Comparison of ENCODE assay signal across 8 cellular contexts in genomic region chr14:105248368-105249174, GRCh38. TPM values are rescaled to one million over a fixed set of nuclear protein-coding genes. Genes with fewer than 3 reads are reported as not detected.
DNase-seq lines count a peak whose midpoint lies in the region; TF ChIP-seq lines count a peak whose summit lies in the region.

Gene BTBD6 (plus strand): TSS chr14:105248533. CDS start chr14:105248712, 179 bp downstream.

- DNase-seq in HFFc6 (peak; percentile 76), NCI-H1048 (lab: John Stamatoyannopoulos, UW) (peak; percentile 67), ascending aorta (ENCODE audit: low spot score in 2 of 2) (peak; percentile 37 to 91), hepatocyte (ENCODE audit: low spot score) (peak; percentile 96), retinal pigment epithelial cell (ENCODE audit: low read depth) (peak; percentile 47), GF-D8 (lab: John Stamatoyannopoulos, UW) (no peak)
- DNase-seq in T-helper 2 cell treated with Interferon-gamma antibody and Interleukin-4, amounts not matched to agents 5 μg/mL and 100 μg/mL, for 36 hours (ENCODE audit: low spot score): peak; percentile 91

- intact Hi-C loops in ascending aorta (cut with DNase I): loop anchor here (10.0 kb wide), 5 partner anchors 66 to 574 kb away; partner anchors contain the start of genes AHNAK2, CRIP2, MTA1 and PACS2

- no peaks in the 10 kb centered on the region for H3K9me2 ChIP-seq in hepatocyte (replicated peaks; ENCODE audit: insufficient read depth)

- H3K27me3 ChIP-seq in ascending aorta (no peaks in the 10 kb centered on the region), hepatocyte (no peaks in the 10 kb centered on the region)

- peak within 1 kb of the TSS; percentile 85 for H3K4me3 Mint-ChIP-seq in HFFc6
- H3K4me3 Mint-ChIP-seq in T-helper 2 cell treated with Interferon-gamma antibody and Interleukin-4, amounts not matched to agents 5 μg/mL and 100 μg/mL, for 36 hours: peak within 1 kb of the TSS; percentile 82

- TF ChIP-seq CTCF in GM12874 (IDR thresholded peaks at IDR 0.05; ENCODE audit: insufficient read depth, low read depth, low read length): peak; percentile 19; the same call in 1 of the 2 replicates
- no peak; the same call in 1 of the 2 replicates for TF ChIP-seq CTCF in HFFc6 (IDR thresholded peaks at IDR 0.05)
- no peak for TF ChIP-seq CTCF in ascending aorta (IDR thresholded peaks at IDR 0.05)
- no peak for TF ChIP-seq CTCF in hepatocyte (IDR thresholded peaks at IDR 0.05; ENCODE audit: poor library complexity)
- no peak for TF ChIP-seq CTCF in retinal pigment epithelial cell (conservative IDR thresholded peaks at IDR 0.05; ENCODE audit: low read depth, low read length)

- WGBS in hepatocyte (ENCODE audit: low lambda C conversion rate, missing lambda C conversion rate): 0% methylated on average over 31 of the region's 129 CpGs

- H4K20me1 ChIP-seq in hepatocyte (ENCODE audit: insufficient read depth, poor library complexity, severe bottlenecking): peaks cover 11% of the 10 kb centered on the region

- H3K4me3 ChIP-seq in ascending aorta (peak within 1 kb of the TSS; percentile 72), hepatocyte (peak within 1 kb of the TSS; percentile 67), retinal pigment epithelial cell (ENCODE audit: low read length) (peak within 1 kb of the TSS; percentile 69)

- H3K4me2 ChIP-seq in hepatocyte: peak within 1 kb of the TSS; percentile 99

- H3K27ac ChIP-seq in ascending aorta: peak within 1 kb of the TSS; percentile 84 to 88
- peak within 1 kb of the TSS; percentile 95 for H3K27ac ChIP-seq in hepatocyte

- peaks cover 17% of the 10 kb centered on the region; the same call in 1 of the 2 replicates for H3K36me3 Mint-ChIP-seq in HFFc6 (ENCODE audit: low read depth)
- H3K36me3 Mint-ChIP-seq in T-helper 2 cell treated with Interferon-gamma antibody and Interleukin-4, amounts not matched to agents 5 μg/mL and 100 μg/mL, for 36 hours (ENCODE audit: low read depth): peaks cover 31% of the 10 kb centered on the region

- peaks cover 4 to 17% of the 10 kb centered on the region in 2 donors for H3K4me1 ChIP-seq in ascending aorta
- peaks cover 8% of the 10 kb centered on the region for H3K4me1 ChIP-seq in hepatocyte (ENCODE audit: insufficient read depth)

- H3K36me3 ChIP-seq in ascending aorta: peaks cover 12 to 35% of the 10 kb centered on the region in 2 donors
- no peaks in the 10 kb centered on the region for H3K36me3 ChIP-seq in hepatocyte (replicated peaks; ENCODE audit: insufficient read depth, low read depth)

- peaks cover 54% of the 10 kb centered on the region for H3K79me2 ChIP-seq in hepatocyte

- peak within 1 kb of the TSS; percentile 79 for H2AFZ ChIP-seq in hepatocyte

- H3K9me3 ChIP-seq in ascending aorta (no peaks in the 10 kb centered on the region), hepatocyte (ENCODE audit: low read depth) (no peaks in the 10 kb centered on the region)

- peaks cover 34% of the 10 kb centered on the region for H3K4me1 Mint-ChIP-seq in HFFc6 (ENCODE audit: low read depth)
- H3K4me1 Mint-ChIP-seq in T-helper 2 cell treated with Interferon-gamma antibody and Interleukin-4, amounts not matched to agents 5 μg/mL and 100 μg/mL, for 36 hours (ENCODE audit: low read depth): peaks cover 6% of the 10 kb centered on the region

- peaks cover 2% of the 10 kb centered on the region for H3K27me3 Mint-ChIP-seq in HFFc6 (ENCODE audit: insufficient read depth)
- H3K27me3 Mint-ChIP-seq in T-helper 2 cell treated with Interferon-gamma antibody and Interleukin-4, amounts not matched to agents 5 μg/mL and 100 μg/mL, for 36 hours (ENCODE audit: low read depth): no peaks in the 10 kb centered on the region

- H3K9me3 Mint-ChIP-seq in HFFc6: no peaks in the 10 kb centered on the region
- no peaks in the 10 kb centered on the region for H3K9me3 Mint-ChIP-seq in T-helper 2 cell treated with Interferon-gamma antibody and Interleukin-4, amounts not matched to agents 5 μg/mL and 100 μg/mL, for 36 hours

- peak within 1 kb of the TSS; percentile 79 for H3K27ac Mint-ChIP-seq in HFFc6
- H3K27ac Mint-ChIP-seq in T-helper 2 cell treated with Interferon-gamma antibody and Interleukin-4, amounts not matched to agents 5 μg/mL and 100 μg/mL, for 36 hours: peak within 1 kb of the TSS; percentile 83

RNA-seq across cellular contexts. Expression of gene BTBD6, which starts in this region (rescaled TPM):
- total RNA-seq in HFFc6 (2021; fragmentation: NEBNext Ultra II Directional; extraction: Animal tissue kit (Norgen Biotek cat#: 25700)): 10 to 100 TPM; 44.3 to 58.6 (median 53.2) TPM
- total RNA-seq in ascending aorta: 80.1 TPM
- 39.6 and 42.2 TPM in 2 replicates for total RNA-seq in hepatocyte
- 41.0 and 47.5 TPM in 2 replicates for polyA plus RNA-seq in hepatocyte
